In the genomic region with DNA sequence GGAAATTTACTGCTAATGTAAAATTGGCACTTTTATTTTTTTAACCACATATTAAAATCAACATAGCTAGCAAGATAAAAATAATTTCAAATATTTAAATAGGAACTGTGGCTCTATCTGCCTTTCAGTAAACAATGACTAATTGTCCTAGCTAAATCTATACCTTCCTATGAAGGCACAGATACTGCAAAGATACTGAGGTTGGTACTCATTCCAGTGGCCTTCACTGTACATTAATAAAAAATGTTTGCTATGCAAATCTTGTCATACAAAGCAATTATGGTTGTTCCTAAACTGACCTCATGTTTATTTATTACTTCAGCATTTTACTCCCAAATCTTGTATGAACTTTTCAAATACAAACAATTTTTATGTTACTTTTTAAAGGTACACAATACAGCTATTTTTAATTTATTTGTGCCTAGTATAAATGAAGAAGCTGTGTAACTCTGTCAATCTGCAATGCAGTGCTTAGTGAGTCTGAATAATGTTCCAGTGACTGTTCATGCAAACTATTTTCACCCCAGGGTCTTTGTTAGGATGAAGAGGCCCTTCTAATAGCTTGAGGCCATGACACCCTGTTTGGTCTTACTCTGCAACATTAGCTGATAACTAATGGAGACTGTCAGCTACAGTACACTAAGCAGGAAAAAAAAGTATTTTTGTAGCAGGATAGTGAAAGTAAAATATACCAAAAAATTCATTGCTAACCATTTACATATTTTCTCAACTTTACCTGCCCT, we compare ENCODE assay signal across 15 cellular contexts. TPM values are rescaled to one million over a fixed set of nuclear protein-coding genes. Genes with fewer than 3 reads are reported as not detected.
A peak's percentile ranks its signal among the peaks of the same experiment; 100 is the strongest.
DNase-seq lines count a peak whose midpoint lies in the region; ATAC-seq and TF ChIP-seq lines count a peak whose summit lies in the region.
"Had no signal": no experiment of that assay in that cellular context is flagged by ENCODE, and none has a peak within 500 bp of the region (broad histone marks: within the 10 kb centered on the region; RNA-seq: fewer than 3 reads in every experiment).

No MANE protein-coding gene starts in this region.

- H3K36me3 ChIP-seq in A673 (ENCODE audit: insufficient read depth, low read length, poor library complexity, severe bottlenecking) (no peaks in the 10 kb centered on the region), PC-3 (ENCODE audit: low read depth, low read length) (no peaks in the 10 kb centered on the region)
- H3K36me3 ChIP-seq: SJSA1 had no signal

- CTCF ChIA-PET in A673 (lab: Charles Lee) (no interaction called here), PC-3 (lab: Charles Lee) (interaction anchor here (0.5 to 1.0 kb wide), 2 partner anchors 208 to 400 kb away, joined by 3 read pairs; no protein-coding TSS in a partner anchor)

- no peaks in the 10 kb centered on the region for H3K27me3 ChIP-seq in A673 (replicated peaks; ENCODE audit: insufficient read depth, low read depth, low read length, poor library complexity)
- H3K27me3 ChIP-seq in PC-3 (ENCODE audit: low read length): peaks cover 13% of the 10 kb centered on the region; the same call in 1 of the 2 replicates
- H3K27me3 ChIP-seq: SJSA1 had no signal

- H3K4me1 ChIP-seq in A673 (ENCODE audit: insufficient read depth, low read length, poor library complexity, severe bottlenecking) (peaks cover 20% of the 10 kb centered on the region), PC-3 (ENCODE audit: insufficient read depth, low read length) (no peaks in the 10 kb centered on the region)
- H3K4me1 ChIP-seq: Caco-2, SJSA1 had no signal

- H3K9me3 Mint-ChIP-seq in neural crest cell: peaks cover 3% of the 10 kb centered on the region
- H3K9me3 Mint-ChIP-seq in mesothelial cell of epicardium: peaks cover 8% of the 10 kb centered on the region
- H3K9me3 Mint-ChIP-seq: T-cell had no signal

- H3K9ac ChIP-seq in PC-3 (ENCODE audit: low read length): no peak overlapping the region

- no peak for TF ChIP-seq CTCF in A673 (conservative IDR thresholded peaks at IDR 0.05; ENCODE audit: low read depth, low read length)
- TF ChIP-seq CTCF in PC-3 (conservative IDR thresholded peaks at IDR 0.05; ENCODE audit: low read depth, low read length): no peak
- no peak for TF ChIP-seq CTCF in neural crest cell (conservative IDR thresholded peaks at IDR 0.05)
- TF ChIP-seq CTCF in mesothelial cell of epicardium (IDR thresholded peaks at IDR 0.05; ENCODE audit: unreplicated experiment): no peak
- TF ChIP-seq CTCF in lower leg skin (IDR thresholded peaks at IDR 0.05): no peak

- H3K4me1 Mint-ChIP-seq in neural crest cell: peaks cover 26% of the 10 kb centered on the region
- peaks cover 25% of the 10 kb centered on the region for H3K4me1 Mint-ChIP-seq in mesothelial cell of epicardium
- H3K4me1 Mint-ChIP-seq: B cell; CD4-positive, CD25-positive, alpha-beta regulatory T cell; T-cell had no signal

- no peak for TF ChIP-seq POLR2A in lower leg skin (IDR thresholded peaks at IDR 0.05)

- BruUV-seq in A673 (replicated peaks; lab: Mats Ljungman, UMichigan) (no TSS peak), PC-3 (replicated peaks; lab: Mats Ljungman, UMichigan) (no TSS peak)

- peak overlapping the region; percentile 65 for H3K4me3 Mint-ChIP-seq in neural crest cell
- no peak overlapping the region for H3K4me3 Mint-ChIP-seq in mesothelial cell of epicardium
- H3K4me3 Mint-ChIP-seq: B cell; CD4-positive, CD25-positive, alpha-beta regulatory T cell; T-cell had no signal

- no peak overlapping the region for H2AFZ ChIP-seq in PC-3 (ENCODE audit: low read length)

- H3K9me3 ChIP-seq in A673 (ENCODE audit: low read depth, low read length, poor library complexity, severe bottlenecking): no peaks in the 10 kb centered on the region
- H3K9me3 ChIP-seq in PC-3 (ENCODE audit: low read length): no peaks in the 10 kb centered on the region
- H3K9me3 ChIP-seq: Caco-2, SJSA1 had no signal

- ATAC-seq in GM18868 (IDR thresholded peaks at IDR 0.05; ENCODE audit: unreplicated experiment) (peak; percentile 15), PC-3 (peak; percentile 93)
- ATAC-seq: T-cell had no signal

- no peaks in the 10 kb centered on the region for H3K79me2 ChIP-seq in PC-3 (ENCODE audit: low read length)

- no peak for DNase-seq in A673 (ENCODE audit: low spot score)
- peak; percentile 24 for DNase-seq in PC-3
- DNase-seq in neural crest cell (ENCODE audit: low read depth, low spot score): no peak
- no peak for DNase-seq in mesothelial cell of epicardium (ENCODE audit: low spot score in 2 of 2, unreplicated experiment in 2 of 2)
- no peak for DNase-seq in activated effector memory CD4-positive, alpha-beta T cell treated with anti-CD3 and anti-CD28 coated beads, Interleukin-2, amount 50 U/mL, for 16 hours
- DNase-seq in ecto neural progenitor cell (ENCODE audit: low spot score): no peak
- DNase-seq in lower leg skin (ENCODE audit: low spot score in 2 of 2): no peak
- DNase-seq: CD4-positive, CD25-positive, alpha-beta regulatory T cell; NCI-H146; NCI-H774; T-cell had no signal

- POLR2A ChIA-PET in A673 (lab: Charles Lee; ENCODE audit: low non-redundant PET): no interaction called here
- POLR2A ChIA-PET in PC-3 (lab: Charles Lee; ENCODE audit: unreplicated experiment): no interaction called here

- H3K27ac ChIP-seq in A673 (ENCODE audit: low read depth, low read length, poor library complexity, severe bottlenecking) (peak overlapping the region; percentile 10), PC-3 (ENCODE audit: low read length) (no peak overlapping the region)
- H3K27ac ChIP-seq: SJSA1 had no signal

- no peaks in the 10 kb centered on the region for H4K20me1 ChIP-seq in PC-3 (ENCODE audit: low read length)

- no peak overlapping the region for H3K4me2 ChIP-seq in PC-3 (ENCODE audit: low read length)

- H3K9me2 ChIP-seq in PC-3 (replicated peaks; ENCODE audit: low read length): no peaks in the 10 kb centered on the region

- no peaks in the 10 kb centered on the region for H3K27me3 Mint-ChIP-seq in neural crest cell (ENCODE audit: low read depth)
- no peaks in the 10 kb centered on the region for H3K27me3 Mint-ChIP-seq in mesothelial cell of epicardium (ENCODE audit: low read depth)

- no peaks in the 10 kb centered on the region for H3F3A ChIP-seq in PC-3 (ENCODE audit: low read length, unreplicated experiment)

- no peak overlapping the region for H3K27ac Mint-ChIP-seq in neural crest cell (ENCODE audit: unreplicated experiment)
- H3K27ac Mint-ChIP-seq in mesothelial cell of epicardium: no peak overlapping the region
- H3K27ac Mint-ChIP-seq: B cell; CD4-positive, CD25-positive, alpha-beta regulatory T cell; T-cell had no signal

- H3K36me3 Mint-ChIP-seq in neural crest cell (ENCODE audit: low read depth) (no peaks in the 10 kb centered on the region), mesothelial cell of epicardium (peaks cover 2% of the 10 kb centered on the region)
- H3K36me3 Mint-ChIP-seq: CD4-positive, CD25-positive, alpha-beta regulatory T cell; T-cell had no signal

- H3K4me3 ChIP-seq in A673 (ENCODE audit: low read depth, low read length, poor library complexity, severe bottlenecking): no peak overlapping the region
- H3K4me3 ChIP-seq in PC-3 (ENCODE audit: low read length): no peak overlapping the region
- no peak overlapping the region for H3K4me3 ChIP-seq in lower leg skin (ENCODE audit: low read depth, poor library complexity, severe bottlenecking)
- H3K4me3 ChIP-seq: SJSA1 had no signal

- intact Hi-C loops in A673 (cut with micrococcal nuclease; ENCODE audit: unreplicated experiment) (loop anchor here (5.0 kb wide), 1 partner anchor 671 kb away; no protein-coding TSS in a partner anchor), PC-3 (cut with micrococcal nuclease) (loop anchor here (1.0 to 5.0 kb wide), 4 partner anchors 401 to 801 kb away; no protein-coding TSS in a partner anchor), lower leg skin (cut with DNase I; ENCODE audit: low total_unique reads) (no loop called here)

RNA-seq across cellular contexts. Expression of a gene that starts 9.3 kb away (rescaled TPM):
- total RNA-seq in A673 (2021) (37.5 and 40.6 TPM in 2 replicates), PC-3 (2014; rRNA removed) (under 0.01 TPM in 1 of 2 replicates, not detected in the other), neural crest cell (10.2 and 11.0 TPM in 2 replicates), mesothelial cell of epicardium (8.5 to 9.5 TPM (median 9.2 TPM) in 3 replicates), lower leg skin (1 to 10 TPM in 1 of 4 donors, under 1 TPM in 3; 0.59 to 1.5 (median 0.83) TPM)
- total RNA-seq: B cell; Caco-2; CD4-positive, CD25-positive, alpha-beta regulatory T cell had no signal
